In genomic region chr2:106885981-106886915, GRCh38 we compare ENCODE assay signal across 9 cellular contexts. TPM values are rescaled to one million over a fixed set of nuclear protein-coding genes. Genes with fewer than 3 reads are reported as not detected.
DNase-seq lines count a peak whose midpoint lies in the region; ATAC-seq and TF ChIP-seq lines count a peak whose summit lies in the region.
"Had no signal": no experiment of that assay in that cellular context is flagged by ENCODE, and none has a peak within 500 bp of the region (broad histone marks: within the 10 kb centered on the region; RNA-seq: fewer than 3 reads in every experiment).

ST6GAL2 (minus strand) TSS chr2:106886167; CDS start chr2:106843977, 42,190 bp downstream.

- DNase-seq in GM13976 (ENCODE audit: low spot score) = peak; percentile 27
- no peak for DNase-seq in SK-N-MC (ENCODE audit: low read depth, low spot score)
- peak; percentile 28 for DNase-seq in left ventricle myocardium superior
- DNase-seq in retina = peak; percentile 92
- DNase-seq in NAMALWA (ENCODE audit: low spot score) = no peak
- DNase-seq in 8988T = no peak
- DNase-seq in Karpas-422 = no peak

- no peaks in the 10 kb centered on the region for H4K20me1 ChIP-seq in Karpas-422 (ENCODE audit: insufficient read depth, low read depth, low read length)

- H3K9me2 ChIP-seq in Karpas-422 (replicated peaks; ENCODE audit: insufficient read depth, low read length) = no peaks in the 10 kb centered on the region

- H3K36me3 ChIP-seq in SK-N-MC (ENCODE audit: insufficient read depth, low read length) (no peaks in the 10 kb centered on the region), Karpas-422 (ENCODE audit: insufficient read depth, low read length) (no peaks in the 10 kb centered on the region)

- intact Hi-C loops in left ventricle myocardium superior (cut with micrococcal nuclease) = no loop called here

- H3K9ac ChIP-seq in SK-N-MC (ENCODE audit: insufficient read length) = no peak within 1 kb of the TSS
- H3K9ac ChIP-seq in Karpas-422 (ENCODE audit: low read length) = no peak within 1 kb of the TSS

- no peak within 1 kb of the TSS for H2AFZ ChIP-seq in Karpas-422 (ENCODE audit: low read length)

- H3K9me3 ChIP-seq in SK-N-MC (ENCODE audit: low read depth, low read length) = no peaks in the 10 kb centered on the region
- H3K9me3 ChIP-seq in Karpas-422 (ENCODE audit: low read length) = no peaks in the 10 kb centered on the region

- ATAC-seq in left ventricle myocardium superior (peak; percentile 57), HG02798 (IDR thresholded peaks at IDR 0.05; ENCODE audit: poor library complexity, unreplicated experiment) (no peak)

- no peaks in the 10 kb centered on the region for H3K27me3 ChIP-seq in Karpas-422 (ENCODE audit: low read length)

- H3K79me2 ChIP-seq in Karpas-422 (ENCODE audit: low read length) = no peaks in the 10 kb centered on the region

- in situ Hi-C loops in GM13976 (cut with MboI; ENCODE audit: low sequenced_read_pairs, unreplicated experiment) = no loop called here

- no peaks in the 10 kb centered on the region for H3K4me1 ChIP-seq in Karpas-422 (ENCODE audit: low read length)

- H3K27ac ChIP-seq in SK-N-MC = no peak within 1 kb of the TSS
- H3K27ac ChIP-seq in Karpas-422 (ENCODE audit: low read length) = no peak within 1 kb of the TSS

- H3K4me2 ChIP-seq in Karpas-422 (ENCODE audit: low read depth, low read length, poor library complexity, severe bottlenecking) = no peak within 1 kb of the TSS

- peak within 1 kb of the TSS; percentile 38 for H3K4me3 ChIP-seq in SK-N-MC
- no peak within 1 kb of the TSS for H3K4me3 ChIP-seq in Karpas-422 (ENCODE audit: low read length)

- TF ChIP-seq CTCF in GM13976 (IDR thresholded peaks at IDR 0.05; ENCODE audit: borderline replicate concordance, control extremely low read depth, extremely low read depth, insufficient read depth, missing control alignments) = no peak

RNA-seq across cellular contexts. Expression of gene ST6GAL2, which starts in this region (rescaled TPM):
- 0.12 TPM for total RNA-seq in left ventricle myocardium superior
- 0.47 and 0.82 TPM in 2 replicates for total RNA-seq in Karpas-422 (2014; rRNA removed; shearing (Covaris generic); ENCODE audit: low replicate concordance)
- total RNA-seq: endothelial cell of umbilical vein had no signal

Comparison
In these comparisons a context has a peak if more than half of its experiments do, and no peak if none do; other contexts are left out.
1. Peak in DNase-seq and ATAC-seq in left ventricle myocardium superior; RNA of the gene not detected or under 1 TPM.
2. DNase-seq: peak in GM13976 (single experiment) and retina (single experiment); none in SK-N-MC (single experiment), NAMALWA (single experiment), 8988T (single experiment) and Karpas-422 (single experiment).